Comparison of ENCODE assay signal across 30 cellular contexts in genomic region chr12:70657621-70658286, GRCh38. TPM values are rescaled to one million over a fixed set of nuclear protein-coding genes. Genes with fewer than 3 reads are reported as not detected.
"Had no signal": no experiment of that assay in that cellular context is flagged by ENCODE, and none has a peak within 500 bp of the region (broad histone marks: within the 10 kb centered on the region; RNA-seq: fewer than 3 reads in every experiment).

No MANE protein-coding gene starts in this region.

- H3K27me3 ChIP-seq: brain microvascular endothelial cell, colonic mucosa had no signal

- H3K9me3 Mint-ChIP-seq: activated B cell treated with CpG ODN at 0.5 μM for 24 hours; activated T-cell treated with anti-CD3 and anti-CD28 coated beads, Interleukin-2, amount 50 U/mL, for 4 hours; activated T-helper 17 cell treated with anti-CD3 and anti-CD28 coated beads, Interleukin-2, amount 50 U/mL, for 72 hours; central memory CD8-positive, alpha-beta T cell; endodermal cell; T-helper 2 cell treated with Interferon-gamma antibody and Interleukin-4, amounts not matched to agents 5 μg/mL and 100 μg/mL, for 36 hours had no signal

- H3K4me1 ChIP-seq: colonic mucosa had no signal

- H3K9me3 ChIP-seq: colonic mucosa had no signal

- DNase-seq: activated B cell treated with CpG ODN at 0.5 μM for 24 hours; activated CD4-positive, alpha-beta T cell treated with anti-CD3 and anti-CD28 coated beads for 48 hours; activated CD4-positive, alpha-beta T cell treated with anti-CD3 and anti-CD28 coated beads, Interleukin-2, amount 50 U/mL, for 1 hour; activated CD4-positive, alpha-beta T cell treated with anti-CD3 and anti-CD28 coated beads, Interleukin-2, amount 50 U/mL, for 48 hours; activated CD8-positive, alpha-beta memory T cell treated with anti-CD3 and anti-CD28 coated beads for 24 hours; activated CD8-positive, alpha-beta T cell treated with anti-CD3 and anti-CD28 coated beads for 36 hours; activated effector memory CD4-positive, alpha-beta T cell treated with Interleukin-2 at 50 U/mL for 16 hours; activated gamma-delta T cell treated with Interleukin-2 at 50 U/mL for 16 hours; activated naive CD4-positive, alpha-beta T cell treated with anti-CD3 and anti-CD28 coated beads, Interleukin-2, amount 50 U/mL, for 16 hours; activated naive CD4-positive, alpha-beta T cell treated with Interleukin-2 at 50 U/mL for 16 hours; activated T-cell treated with anti-CD3 and anti-CD28 coated beads, Interleukin-2, amount 50 U/mL, for 4 hours; amniotic stem cell; brain microvascular endothelial cell; colonic mucosa; effector memory CD4-positive, alpha-beta T cell; endodermal cell; foreskin fibroblast; head of caudate nucleus; T-helper 17 cell; T1000; WERI-Rb-1 had no signal

- H3K27me3 Mint-ChIP-seq: activated B cell treated with CpG ODN at 0.5 μM for 24 hours; central memory CD8-positive, alpha-beta T cell; T-helper 17 cell had no signal

- H3K36me3 Mint-ChIP-seq: activated naive CD8-positive, alpha-beta T cell had no signal

- H3K4me3 ChIP-seq: colonic mucosa had no signal

- H3K27ac ChIP-seq: brain microvascular endothelial cell, colonic mucosa, WERI-Rb-1 had no signal

- FAIRE-seq: astrocyte, bronchial epithelial cell, frontal cortex had no signal

- H3K4me3 Mint-ChIP-seq: activated B cell treated with CpG ODN at 0.5 μM for 24 hours; activated CD8-positive, alpha-beta T cell treated with anti-CD3 and anti-CD28 coated beads for 36 hours; activated naive CD8-positive, alpha-beta T cell; activated T-cell treated with anti-CD3 and anti-CD28 coated beads, Interleukin-2, amount 50 U/mL, for 4 hours; activated T-helper 17 cell treated with anti-CD3 and anti-CD28 coated beads, Interleukin-2, amount 50 U/mL, for 72 hours; central memory CD8-positive, alpha-beta T cell; endodermal cell; T-helper 17 cell; T-helper 2 cell treated with Interferon-gamma antibody and Interleukin-4, amounts not matched to agents 5 μg/mL and 100 μg/mL, for 36 hours had no signal

- H3K27ac Mint-ChIP-seq: activated B cell treated with CpG ODN at 0.5 μM for 24 hours; activated CD8-positive, alpha-beta T cell treated with anti-CD3 and anti-CD28 coated beads for 36 hours; activated naive CD8-positive, alpha-beta T cell; activated T-helper 17 cell treated with anti-CD3 and anti-CD28 coated beads, Interleukin-2, amount 50 U/mL, for 72 hours; endodermal cell; T-helper 17 cell; T-helper 2 cell treated with Interferon-gamma antibody and Interleukin-4, amounts not matched to agents 5 μg/mL and 100 μg/mL, for 36 hours had no signal

- H3K4me1 Mint-ChIP-seq: T-helper 17 cell had no signal

- ATAC-seq: activated CD4-positive, CD25-positive, alpha-beta regulatory T cell treated with anti-CD3 and anti-CD28 coated beads, Interleukin-2, amount 50 U/mL, for 24 hours; activated CD8-positive, alpha-beta T cell treated with anti-CD3 and anti-CD28 coated beads for 36 hours; activated T-cell treated with anti-CD3 and anti-CD28 coated beads, Interleukin-2, amount 50 U/mL, for 4 hours; activated T-helper 17 cell treated with anti-CD3 and anti-CD28 coated beads, Interleukin-2, amount 50 U/mL, for 72 hours; esophagus mucosa; T-helper 17 cell had no signal

- H3K36me3 ChIP-seq: brain microvascular endothelial cell, colonic mucosa, WERI-Rb-1 had no signal

RNA-seq across cellular contexts. Expression of gene PTPRB, which starts 20.5 kb away (rescaled TPM):
- total RNA-seq: activated B cell treated with CpG ODN at 0.5 μM for 24 hours; activated CD8-positive, alpha-beta T cell treated with anti-CD3 and anti-CD28 coated beads for 36 hours; T-helper 17 cell had no signal
